ENCODE assay signal across 26 cellular contexts in genomic region chr4:636628-636950, GRCh38. TPM values are rescaled to one million over a fixed set of nuclear protein-coding genes. Genes with fewer than 3 reads are reported as not detected.
A peak's percentile ranks its signal among the peaks of the same experiment; 100 is the strongest.
DNase-seq lines count a peak whose midpoint lies in the region; ATAC-seq and TF ChIP-seq lines count a peak whose summit lies in the region.
"Had no signal": no experiment of that assay in that cellular context is flagged by ENCODE, and none has a peak within 500 bp of the region (broad histone marks: within the 10 kb centered on the region; RNA-seq: fewer than 3 reads in every experiment).

No MANE protein-coding gene starts in this region.

- no peak overlapping the region for H3K27ac ChIP-seq in right atrium auricular region
- no peak overlapping the region for H3K27ac ChIP-seq in RWPE2 (ENCODE audit: poor library complexity, severe bottlenecking)
- H3K27ac ChIP-seq: BLaER1 treated with 17β-estradiol and CSF1 and Interleukin-3, amounts not matched to agents 10 nM and 100 nM had no signal

- H3K27me3 ChIP-seq in right atrium auricular region: no peaks in the 10 kb centered on the region
- no peaks in the 10 kb centered on the region for H3K27me3 ChIP-seq in RWPE2 (ENCODE audit: insufficient read depth, poor library complexity, severe bottlenecking)
- H3K27me3 ChIP-seq: BLaER1 treated with 17β-estradiol and CSF1 and Interleukin-3, amounts not matched to agents 10 nM and 100 nM had no signal

- ATAC-seq in Right ventricle myocardium superior (ENCODE audit: poor library complexity) (no peak), RWPE2 (ENCODE audit: low read depth) (no peak; the same call in 2 of the 3 replicates)
- ATAC-seq: GM23338, Panc1 had no signal

- TF ChIP-seq CTCF in right atrium auricular region (IDR thresholded peaks at IDR 0.05): no peak
- no peak for TF ChIP-seq CTCF in RWPE2 (IDR thresholded peaks at IDR 0.05; ENCODE audit: poor library complexity, severe bottlenecking)

- no peaks in the 10 kb centered on the region for H3K4me1 ChIP-seq in right atrium auricular region
- H3K4me1 ChIP-seq in RWPE2 (ENCODE audit: insufficient read depth, poor library complexity, severe bottlenecking): no peaks in the 10 kb centered on the region
- H3K4me1 ChIP-seq: BLaER1 treated with 17β-estradiol and CSF1 and Interleukin-3, amounts not matched to agents 10 nM and 100 nM had no signal

- H3K4me3 ChIP-seq in right atrium auricular region (no peak overlapping the region), RWPE2 (ENCODE audit: severe bottlenecking) (no peak overlapping the region)
- H3K4me3 ChIP-seq: BLaER1 treated with 17β-estradiol and CSF1 and Interleukin-3, amounts not matched to agents 10 nM and 100 nM; GM23338 had no signal

- H3K9me3 ChIP-seq in right atrium auricular region (no peaks in the 10 kb centered on the region), RWPE2 (ENCODE audit: severe bottlenecking) (no peaks in the 10 kb centered on the region)
- H3K9me3 ChIP-seq: SK-N-SH had no signal

- H3K36me3 ChIP-seq in right atrium auricular region: no peaks in the 10 kb centered on the region
- H3K36me3 ChIP-seq in RWPE2 (ENCODE audit: low read depth): no peaks in the 10 kb centered on the region
- H3K36me3 ChIP-seq: BLaER1 treated with 17β-estradiol and CSF1 and Interleukin-3, amounts not matched to agents 10 nM and 100 nM had no signal

- DNase-seq in Right ventricle myocardium superior (peak; percentile 30), right atrium auricular region (ENCODE audit: low spot score) (no peak), RWPE2 (ENCODE audit: low spot score) (peak; percentile 44), iPS-NIHi11 (ENCODE audit: low spot score) (peak; percentile 17), posterior vena cava (ENCODE audit: low spot score) (peak; percentile 41), COLO829 (ENCODE audit: low spot score) (no peak), NCI-H774 (lab: John Stamatoyannopoulos, UW) (no peak), RKO (ENCODE audit: low spot score) (no peak)
- DNase-seq: CD4-positive, alpha-beta T cell; COR-L47; DMS53; Kasumi-1; NCI-H1092 treated with DMSO at 0.1 percent for 48 hours; NCI-H1436 treated with DMSO at 0.1 percent for 48 hours; NCI-H2029; NCI-H2227 treated with DMSO at 0.1 percent for 48 hours; NCI-H526 treated with DMSO at 0.1 percent for 48 hours; SK-N-SH had no signal

- intact Hi-C loops in Right ventricle myocardium superior (cut with DNase I) (no loop called here), posterior vena cava (cut with DNase I) (no loop called here)

RNA-seq across cellular contexts. Expression of gene PDE6B, which starts 11.2 kb away (rescaled TPM):
- 1.1 TPM for total RNA-seq in Right ventricle myocardium superior
- 1 to 10 TPM; 2.3 to 4.6 TPM for total RNA-seq in right atrium auricular region
- 1 to 10 TPM; 1.4 to 3.7 TPM for total RNA-seq in posterior vena cava
- total RNA-seq: HT-29, M059J, NCI-H460 had no signal

RNA-seq across cellular contexts. Expression of gene ATP5ME, which starts 37.5 kb away (rescaled TPM):
- 1,145 TPM for total RNA-seq in Right ventricle myocardium superior
- total RNA-seq in right atrium auricular region: 100 to 1,000 TPM in 1 of 2 donors, 10 to 100 TPM in 1; 85.1 to 265 TPM
- 100 to 1,000 TPM; 180 to 237 TPM for total RNA-seq in posterior vena cava

RNA-seq across cellular contexts. Expression of gene MYL5, which starts 37.8 kb away (rescaled TPM):
- 3.7 TPM for total RNA-seq in Right ventricle myocardium superior
- total RNA-seq in right atrium auricular region: 1 to 10 TPM; 3.2 to 3.6 TPM
- total RNA-seq in posterior vena cava: 10 to 100 TPM in 1 of 2 donors, 1 to 10 TPM in 1; 7.9 to 12.4 TPM

RNA-seq across cellular contexts. Expression of gene SLC49A3, which starts 52.4 kb away (rescaled TPM):
- total RNA-seq in Right ventricle myocardium superior (14.6 TPM), right atrium auricular region (10 to 100 TPM in 1 of 2 donors, 1 to 10 TPM in 1; 10.0 to 12.0 TPM), posterior vena cava (10 to 100 TPM in 1 of 2 donors, 1 to 10 TPM in 1; 9.3 to 10.4 TPM)
- total RNA-seq: Daoy, G401, M059J, NCI-H460 had no signal

Comparison
In these comparisons a context has a peak if more than half of its experiments do, and no peak if none do; other contexts are left out.
1. DNase-seq: peak in Right ventricle myocardium superior (single experiment), RWPE2 (single experiment), iPS-NIHi11 (single experiment) and posterior vena cava (single experiment); none in right atrium auricular region (single experiment), COLO829 (single experiment), NCI-H774 (single experiment) and RKO (single experiment).